ENCODE assay signal across 21 cellular contexts in the genomic region with DNA sequence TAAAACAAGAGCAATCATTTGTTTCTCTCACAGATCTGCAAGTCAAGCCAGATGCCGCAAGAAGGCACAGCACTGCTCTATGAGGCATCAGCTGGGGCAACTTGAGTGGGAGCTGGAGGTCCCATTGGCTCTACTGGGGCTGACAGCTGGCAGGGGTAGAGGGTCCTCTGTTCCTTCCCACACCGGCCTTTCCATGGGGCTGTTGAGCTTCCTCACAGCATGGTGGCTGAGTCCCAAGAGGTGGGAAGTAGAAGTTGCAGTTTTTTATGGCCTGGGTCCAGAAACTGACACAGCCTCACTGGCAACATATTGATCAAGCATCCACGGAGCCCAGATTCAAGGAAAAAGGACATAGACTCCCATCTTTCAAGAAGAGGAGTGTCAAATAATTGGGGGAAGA. TPM values are rescaled to one million over a fixed set of nuclear protein-coding genes. Genes with fewer than 3 reads are reported as not detected.
DNase-seq lines count a peak whose midpoint lies in the region; ATAC-seq, FAIRE-seq and TF ChIP-seq lines count a peak whose summit lies in the region.
"Had no signal": no experiment of that assay in that cellular context is flagged by ENCODE, and none has a peak within 500 bp of the region (broad histone marks: within the 10 kb centered on the region; RNA-seq: fewer than 3 reads in every experiment).

No MANE protein-coding gene starts in this region.

- intact Hi-C loops in Right ventricle myocardium inferior (cut with DNase I) (no loop called here), Right ventricle myocardium superior (cut with DNase I) (no loop called here)

- no peak overlapping the region; the same call in 1 of the 2 replicates for H2BK5ac ChIP-seq in H1 (ENCODE audit: low read depth, low read length)

- no peak overlapping the region for H2BK20ac ChIP-seq in H1 (ENCODE audit: low read length)

- H4K91ac ChIP-seq in H1 (replicated peaks; ENCODE audit: insufficient read length, low read length), result no peak overlapping the region

- H2BK12ac ChIP-seq in H1 (ENCODE audit: low read depth, low read length), result no peak overlapping the region

- H3K4me3 ChIP-seq in H1 (ENCODE audit: extremely low read depth in 1 of 4, insufficient read depth in 2 of 4, low read depth in 3 of 4, low read length in 4 of 4), result no peak overlapping the region
- H3K4me3 ChIP-seq: SK-N-MC had no signal

- TF ChIP-seq EP300 in Ishikawa (IDR thresholded peaks at IDR 0.05; ENCODE audit: borderline replicate concordance), result no peak
- no peak for TF ChIP-seq EP300 in H1 (IDR thresholded peaks at IDR 0.05; ENCODE audit: borderline replicate concordance in 1 of 2, low read depth in 2 of 2, low read length in 2 of 2)

- FAIRE-seq in H1 (lab: Jason Lieb, UNC), result no peak
- FAIRE-seq: G401.6, GM18507, GM19239 had no signal

- H3K23me2 ChIP-seq in H1 (ENCODE audit: low read depth, low read length), result no peaks in the 10 kb centered on the region

- H3K79me1 ChIP-seq in H1 (ENCODE audit: low read depth, low read length), result no peaks in the 10 kb centered on the region

- no peaks in the 10 kb centered on the region for H3K27me3 ChIP-seq in H1 (replicated peaks in 1 of 4; ENCODE audit: control insufficient read depth in 3 of 4, extremely low read depth in 1 of 4, insufficient read depth in 3 of 4, low read length in 3 of 4)

- no peak overlapping the region for H3K23ac ChIP-seq in H1 (ENCODE audit: insufficient read length)

- CTCF ChIA-PET in H1 (lab: Charles Lee; ENCODE audit: partially characterized antibody), result interaction anchor here (1.4 to 1.7 kb wide), 3 partner anchors 22 to 153 kb away, joined by 4 to 5 read pairs (median 5); no protein-coding TSS in a partner anchor

- no peak overlapping the region for H3K9ac ChIP-seq in H1 (replicated peaks in 1 of 4; ENCODE audit: extremely low read depth in 1 of 4, low read depth in 3 of 4, low read length in 3 of 4)

- no peak overlapping the region for H2BK15ac ChIP-seq in H1 (ENCODE audit: low read length)

- no peak for TF ChIP-seq CTCF in H1 (IDR thresholded peaks at IDR 0.05; ENCODE audit: control extremely low read depth in 1 of 3, insufficient read depth in 1 of 3, low read depth in 1 of 3, low read length in 3 of 3)

- H3K14ac ChIP-seq in H1 (ENCODE audit: insufficient read length), result no peak overlapping the region

- no peak overlapping the region for H3K4ac ChIP-seq in H1 (replicated peaks; ENCODE audit: insufficient read length, low read depth, low read length)

- DNase-seq in Right ventricle myocardium inferior (ENCODE audit: missing footprints) (peak; percentile 32), Right ventricle myocardium superior (no peak), H1 (ENCODE audit: low read depth in 1 of 2, low spot score in 2 of 2) (no peak), NCI-H1436 treated with DMSO at 0.1 percent for 48 hours (lab: John Stamatoyannopoulos, UW) (no peak), ureter (ENCODE audit: low spot score) (no peak)
- DNase-seq: Caco-2; CD4-positive, alpha-beta T cell; H9; Karpas-422; MV-4-11; NCI-H1105 treated with DMSO at 0.1 percent for 48 hours; NCI-H1694; NCI-H2081; NCI-H446; SHP77 treated with DMSO at 0.1 percent for 48 hours had no signal

- TF ChIP-seq RAD21 in Ishikawa (IDR thresholded peaks at IDR 0.05; ENCODE audit: low read depth) (no peak), H1 (IDR thresholded peaks at IDR 0.05 in 1 of 2, conservative IDR thresholded peaks at IDR 0.05 in 1 of 2; ENCODE audit: low read depth in 2 of 2, low read length in 2 of 2) (no peak)

- H4K8ac ChIP-seq in H1 (ENCODE audit: extremely low read depth, insufficient read depth, low read length), result no peak overlapping the region

- no peaks in the 10 kb centered on the region for H4K20me1 ChIP-seq in H1 (replicated peaks in 1 of 2; ENCODE audit: control insufficient read depth in 1 of 2, insufficient read depth in 2 of 2, low read length in 2 of 2)

- no peak overlapping the region for H4K5ac ChIP-seq in H1 (ENCODE audit: insufficient read length, low read depth, low read length)

- H3K4me1 ChIP-seq in H1 (replicated peaks in 1 of 4; ENCODE audit: control insufficient read depth in 3 of 4, insufficient read depth in 4 of 4, low read length in 3 of 4), result peaks cover 0 to 6% (median under 1%) of the 10 kb centered on the region in 4 experiments; a peak in 5 of 7 replicates

- TF ChIP-seq POLR2A in H1 (IDR thresholded peaks at IDR 0.05; ENCODE audit: control extremely low read depth in 1 of 2, low read depth in 2 of 2, low read length in 2 of 2), result no peak

- H3K4me2 ChIP-seq in H1 (ENCODE audit: insufficient read depth in 1 of 2, low read depth in 2 of 2, low read length in 2 of 2), result no peak overlapping the region

- H3K18ac ChIP-seq in H1 (ENCODE audit: extremely low read depth, low read length), result no peak overlapping the region

- no peaks in the 10 kb centered on the region for H3K36me3 ChIP-seq in H1 (ENCODE audit: control insufficient read depth in 2 of 4, insufficient read depth in 4 of 4, low read length in 3 of 4)

- no peaks in the 10 kb centered on the region for H3K79me2 ChIP-seq in H1 (ENCODE audit: control insufficient read depth in 1 of 2, insufficient read depth in 2 of 2, low read length in 2 of 2)

- no peak overlapping the region for H3K27ac ChIP-seq in H1 (ENCODE audit: low read depth, low read length)
- H3K27ac ChIP-seq: SK-N-MC had no signal

- H2AFZ ChIP-seq in H1 (ENCODE audit: low read length), result no peak overlapping the region

- WGBS in H1 (ENCODE audit: extremely low coverage in 1 of 2, insufficient coverage in 1 of 2, insufficient read length in 1 of 2, insufficient replicate concordance in 2 of 2, low coverage in 1 of 2, low lambda C conversion rate in 2 of 2, missing lambda C conversion rate in 1 of 2), 2 experiments, result 83% methylated on average over 3 of the region's 3 CpGs; no CpG with 5 or more reads in 1 of the 2 experiments

- POLR2A ChIA-PET in H1 (lab: Charles Lee; ENCODE audit: partially characterized antibody), result interaction anchor here (1.3 to 37.3 kb wide), 2 partner anchors 15 to 32 kb away, joined by 3 to 692 read pairs; partner anchors contain the start of gene RPL3

- no peak overlapping the region for H2AK5ac ChIP-seq in H1 (ENCODE audit: low read depth, low read length)

- no peak overlapping the region for H2BK120ac ChIP-seq in H1 (replicated peaks; ENCODE audit: low read depth, low read length)

- ATAC-seq in Right ventricle myocardium inferior (no peak), Right ventricle myocardium superior (ENCODE audit: poor library complexity) (no peak), GM18867 (IDR thresholded peaks at IDR 0.05; ENCODE audit: unreplicated experiment) (no peak)

- H3K56ac ChIP-seq in H1 (replicated peaks; ENCODE audit: insufficient read length, low read depth, low read length), result no peak overlapping the region

- no peaks in the 10 kb centered on the region for H3K9me3 ChIP-seq in H1 (ENCODE audit: insufficient read depth in 2 of 2, low read depth in 1 of 2, low read length in 1 of 2)
- H3K9me3 ChIP-seq: Caco-2 had no signal

TF ChIP-seq in Ishikawa, 13 proteins besides CTCF, POLR2A, EP300 and RAD21:
- no peak for TF ChIP-seq USF1 (IDR thresholded peaks at IDR 0.05)
- peak; percentile 60; the same call in 1 of the 2 replicates for TF ChIP-seq YY1 (IDR thresholded peaks at IDR 0.05; ENCODE audit: low read depth)

TF ChIP-seq in H1, 55 proteins besides CTCF, POLR2A, EP300 and RAD21:
- TF ChIP-seq RXRA (IDR thresholded peaks at IDR 0.05; ENCODE audit: insufficient read depth, low read depth, low read length), result no peak
- TF ChIP-seq YY1 (IDR thresholded peaks at IDR 0.05; ENCODE audit: low read depth, low read length), result 0 out of 2 replicates have a peak, but pooled peaks have one; percentile 34
- no peak for TF ChIP-seq CHD2 (IDR thresholded peaks at IDR 0.05; ENCODE audit: low read length)
TF ChIP-seq in H1: peak in this region for 1.

RNA-seq across cellular contexts. Expression of gene RPL3, which starts 34.4 kb away (rescaled TPM):
- 355 TPM for total RNA-seq in Right ventricle myocardium inferior
- 300 TPM for total RNA-seq in Right ventricle myocardium superior
- total RNA-seq in H1 (2021; fragmentation: NEBNext Ultra II Directional; extraction: Animal tissue kit (Norgen Biotek cat#: 25700)), result 2,801 and 2,865 TPM in 2 replicates
- 5,362 and 5,466 TPM in 2 replicates for polyA plus RNA-seq in H1 (2011; rRNA removed)
- polyA plus RNA-seq in H1 (2011; cell fraction: cytosol; rRNA removed), result 8,556 TPM
- 6,792 TPM for polyA plus RNA-seq in H1 (2011; cell fraction: nucleus; rRNA removed)
- polyA plus RNA-seq in H1 (2012, experiment 1 of 2), result 3,449 to 5,365 TPM (median 4,851 TPM) in 4 replicates
- 2,078 TPM for polyA plus RNA-seq in H1 (2012, experiment 2 of 2)
- 2,295 TPM for polyA plus RNA-seq in H1 (2013, experiment 1 of 2)
- polyA plus RNA-seq in H1 (2013, experiment 2 of 2), result 2,292 TPM
- polyA minus RNA-seq in H1 (2011; rRNA and poly(A)+ RNA removed), result 1,769 and 1,871 TPM in 2 replicates
- polyA minus RNA-seq in H1 (2011; cell fraction: cytosol; rRNA and poly(A)+ RNA removed), result 1,662 TPM
- polyA minus RNA-seq in H1 (2011; cell fraction: nucleus; rRNA and poly(A)+ RNA removed), result 2,188 TPM
- total RNA-seq in ureter, result 2,529 TPM

RNA-seq across cellular contexts. Expression of gene PDGFB, which starts 40.2 kb away (rescaled TPM):
- total RNA-seq in Right ventricle myocardium inferior (19.7 TPM), Right ventricle myocardium superior (16.2 TPM), ureter (5.9 TPM)
- 8.5 and 9.6 TPM in 2 replicates for total RNA-seq in H1 (2021; fragmentation: NEBNext Ultra II Directional; extraction: Animal tissue kit (Norgen Biotek cat#: 25700))
- 3.9 and 5.5 TPM in 2 replicates for polyA plus RNA-seq in H1 (2011; rRNA removed)
- polyA plus RNA-seq in H1 (2011; cell fraction: cytosol; rRNA removed), result 6.1 TPM
- 10.9 TPM for polyA plus RNA-seq in H1 (2011; cell fraction: nucleus; rRNA removed)
- polyA plus RNA-seq in H1 (2012, experiment 1 of 2), result 2.6 to 3.9 TPM (median 3.8 TPM) in 4 replicates
- 4.1 TPM for polyA plus RNA-seq in H1 (2012, experiment 2 of 2)
- 4.9 TPM for polyA plus RNA-seq in H1 (2013, experiment 1 of 2)
- polyA plus RNA-seq in H1 (2013, experiment 2 of 2), result 6.0 TPM
- 3.0 and 5.3 TPM in 2 replicates for polyA minus RNA-seq in H1 (2011; rRNA and poly(A)+ RNA removed)
- polyA minus RNA-seq in H1 (2011; cell fraction: cytosol; rRNA and poly(A)+ RNA removed), result 5.7 TPM
- polyA minus RNA-seq in H1 (2011; cell fraction: nucleus; rRNA and poly(A)+ RNA removed), result 3.5 TPM
